ENCODE assay signal across 25 cellular contexts in genomic region chr22:19404676-19405075, GRCh38.
"Had no signal": no experiment of that assay in that cellular context is flagged by ENCODE, and none has a peak within 500 bp of the region (broad histone marks: within the 10 kb centered on the region; RNA-seq: fewer than 3 reads in every experiment).

No MANE protein-coding gene starts in this region.

- DNase-seq: activated CD4-positive, alpha-beta memory T cell treated with anti-CD3 and anti-CD28 coated beads, Interleukin-2, amount 10 ng/mL, durations not matched to agents 7 days and 5 days; activated CD4-positive, alpha-beta T cell treated with anti-CD3 and anti-CD28 coated beads, Interleukin-2, amount 10 ng/mL, durations not matched to agents 24 days and 14 days; activated effector memory CD4-positive, alpha-beta T cell treated with Interleukin-2 at 50 U/mL for 16 hours; activated naive CD4-positive, alpha-beta T cell treated with Interleukin-2 at 50 U/mL for 16 hours; activated T-cell treated with anti-CD3 and anti-CD28 coated beads, Interleukin-2, amount 50 U/mL, for 72 hours; amygdala; cerebellar nuclear complex; colonic mucosa; effector CD8-positive, alpha-beta T cell; esophagus squamous epithelium; foreskin melanocyte; left ventricle myocardium inferior; mucosa of descending colon; right cardiac atrium; spleen; stimulated activated naive CD4-positive, alpha-beta T cell treated with Interleukin-2 at 50 U/mL for 16 hours; transverse colon had no signal

- H3K27me3 Mint-ChIP-seq: activated CD4-positive, alpha-beta memory T cell treated with anti-CD3 and anti-CD28 coated beads, Interleukin-2, amount 10 ng/mL, durations not matched to agents 7 days and 5 days; activated CD4-positive, alpha-beta T cell treated with anti-CD3 and anti-CD28 coated beads, Interleukin-2, amount 10 ng/mL, durations not matched to agents 24 days and 14 days had no signal

- H3K27ac ChIP-seq: colonic mucosa, epithelial cell of prostate, esophagus squamous epithelium, left ventricle myocardium inferior, neural progenitor cell, spleen, transverse colon, VCaP had no signal

- H3K27me3 ChIP-seq: colonic mucosa, esophagus squamous epithelium, neural progenitor cell, spleen, transverse colon had no signal

- ATAC-seq: activated CD4-positive, CD25-positive, alpha-beta regulatory T cell treated with anti-CD3 and anti-CD28 coated beads, Interleukin-2, amount 50 U/mL, for 24 hours; activated T-cell treated with anti-CD3 and anti-CD28 coated beads, Interleukin-2, amount 50 U/mL, for 72 hours; mucosa of descending colon; right cardiac atrium; SK-N-SH treated with all-trans-retinoic acid at 6 μM for 48 hours had no signal

- H3K9me3 Mint-ChIP-seq: activated CD4-positive, alpha-beta memory T cell treated with anti-CD3 and anti-CD28 coated beads, Interleukin-2, amount 10 ng/mL, durations not matched to agents 7 days and 5 days; activated CD4-positive, alpha-beta T cell treated with anti-CD3 and anti-CD28 coated beads, Interleukin-2, amount 10 ng/mL, durations not matched to agents 24 days and 14 days; activated T-cell treated with anti-CD3 and anti-CD28 coated beads, Interleukin-2, amount 50 U/mL, for 72 hours; neural progenitor cell had no signal

- H3K9me3 ChIP-seq: colonic mucosa, esophagus squamous epithelium, left ventricle myocardium inferior, mucosa of descending colon, spleen, transverse colon had no signal

- H3K4me2 ChIP-seq: neural progenitor cell had no signal

- H3K4me1 ChIP-seq: colonic mucosa, esophagus squamous epithelium, neural progenitor cell, spleen, transverse colon had no signal

- H3K4me1 Mint-ChIP-seq: activated CD4-positive, alpha-beta memory T cell treated with anti-CD3 and anti-CD28 coated beads, Interleukin-2, amount 10 ng/mL, durations not matched to agents 7 days and 5 days; activated CD4-positive, alpha-beta T cell treated with anti-CD3 and anti-CD28 coated beads, Interleukin-2, amount 10 ng/mL, durations not matched to agents 24 days and 14 days; neural progenitor cell had no signal

- H2AFZ ChIP-seq: neural progenitor cell had no signal

- H3K9ac ChIP-seq: neural progenitor cell had no signal

- H3K27ac Mint-ChIP-seq: activated CD4-positive, alpha-beta memory T cell treated with anti-CD3 and anti-CD28 coated beads, Interleukin-2, amount 10 ng/mL, durations not matched to agents 7 days and 5 days; activated CD4-positive, alpha-beta T cell treated with anti-CD3 and anti-CD28 coated beads, Interleukin-2, amount 10 ng/mL, durations not matched to agents 24 days and 14 days; neural progenitor cell had no signal

- H3K4me3 Mint-ChIP-seq: activated CD4-positive, alpha-beta memory T cell treated with anti-CD3 and anti-CD28 coated beads, Interleukin-2, amount 10 ng/mL, durations not matched to agents 7 days and 5 days; activated CD4-positive, alpha-beta T cell treated with anti-CD3 and anti-CD28 coated beads, Interleukin-2, amount 10 ng/mL, durations not matched to agents 24 days and 14 days; activated T-cell treated with anti-CD3 and anti-CD28 coated beads, Interleukin-2, amount 50 U/mL, for 72 hours; neural progenitor cell had no signal

- H3K4me3 ChIP-seq: colonic mucosa, esophagus squamous epithelium, left ventricle myocardium inferior, lung, mucosa of descending colon, neural progenitor cell, spleen, transverse colon had no signal

- FAIRE-seq: endometrium, islet of Langerhans had no signal
